36 cellular contexts compared by ENCODE assay signal in the genomic region with DNA sequence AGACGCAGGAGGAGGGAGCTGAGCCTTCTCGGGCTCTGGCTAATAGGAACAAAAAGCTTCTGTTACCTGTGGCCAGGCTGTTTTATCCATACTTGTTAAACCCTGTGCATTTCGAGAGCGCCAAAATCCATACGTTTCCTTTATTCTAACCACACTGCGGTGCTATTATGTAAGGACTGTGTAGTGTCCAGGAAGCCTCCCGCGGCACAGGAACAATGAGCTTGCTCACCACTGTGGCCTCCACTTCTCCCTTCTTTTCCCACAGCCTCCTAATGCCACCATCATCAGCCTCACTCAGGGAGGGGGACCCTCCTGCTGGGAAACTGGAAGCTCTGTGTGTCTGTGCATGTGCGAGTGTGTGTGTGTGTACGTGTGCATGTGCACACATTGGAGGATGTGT.
"Had no signal": no experiment of that assay in that cellular context is flagged by ENCODE, and none has a peak within 500 bp of the region (broad histone marks: within the 10 kb centered on the region; RNA-seq: fewer than 3 reads in every experiment).

No MANE protein-coding gene starts in this region.

- H3K9me3 ChIP-seq: adrenal gland, Peyer's patch had no signal

- DNase-seq: activated CD4-positive, alpha-beta T cell treated with anti-CD3 and anti-CD28 coated beads for 36 hours; activated CD4-positive, alpha-beta T cell treated with anti-CD3 and anti-CD28 coated beads, Interleukin-2, amount 10 ng/mL, durations not matched to agents 7 days and 5 days; activated CD4-positive, alpha-beta T cell treated with anti-CD3 and anti-CD28 coated beads, Interleukin-2, amount 50 U/mL, for 48 hours; activated CD8-positive, alpha-beta T cell treated with anti-CD3 and anti-CD28 coated beads, Interleukin-2, amount 10 ng/mL, durations not matched to agents 7 days and 5 days; activated gamma-delta T cell; activated naive CD4-positive, alpha-beta T cell treated with Interleukin-2 at 50 U/mL for 16 hours; activated T-cell treated with anti-CD3 and anti-CD28 coated beads, Interleukin-2, amount 50 U/mL, for 24 hours; adrenal gland; anterior cingulate cortex; caudate nucleus; cerebellar nuclear complex; KG1; MM.1S; NCI-H1092 treated with DMSO at 0.1 percent for 48 hours; NCI-H146; NCI-H187; NCI-H2029 treated with DMSO at 0.1 percent for 48 hours; NCI-H2107; NCI-H2171; NCI-H510A; NCI-H526; NCI-H748 treated with DMSO at 0.1 percent for 48 hours; NK-92 treated with Interleukin-12 subunit alpha and Interleukin-12 subunit beta, amount 100 ng/mL, for 24 hours; PC-3; Peyer's patch; RPMI8226; SIG-M5; SW 1271; T-helper 1 cell; T-helper 2 cell; T-helper 9 cell had no signal

- H3K27ac ChIP-seq: adrenal gland, Peyer's patch had no signal

- H3K4me1 Mint-ChIP-seq: activated CD4-positive, alpha-beta T cell treated with anti-CD3 and anti-CD28 coated beads for 36 hours; activated CD4-positive, alpha-beta T cell treated with anti-CD3 and anti-CD28 coated beads, Interleukin-2, amount 10 ng/mL, durations not matched to agents 7 days and 5 days; activated naive CD4-positive, alpha-beta T cell treated with anti-CD3 and anti-CD28 coated beads, Interleukin-2, amount 50 U/mL, for 24 hours had no signal

- H3K9me3 Mint-ChIP-seq: activated CD4-positive, alpha-beta T cell treated with anti-CD3 and anti-CD28 coated beads, Interleukin-2, amount 10 ng/mL, durations not matched to agents 7 days and 5 days; activated naive CD4-positive, alpha-beta T cell treated with anti-CD3 and anti-CD28 coated beads, Interleukin-2, amount 50 U/mL, for 24 hours; activated T-cell treated with anti-CD3 and anti-CD28 coated beads, Interleukin-2, amount 50 U/mL, for 24 hours; activated T-helper 2 cell treated with anti-CD3 and anti-CD28 coated beads, Interferon-gamma antibody, Interleukin-2, Interleukin-4, amounts not matched to agents 10 μg/mL and 5 μg/mL and 100 μg/mL, durations not matched to agents 14 hours and 24 hours and 36 hours; WTC11 had no signal

- H3K27me3 ChIP-seq: adrenal gland, Peyer's patch had no signal

- ATAC-seq: activated CD4-positive, alpha-beta T cell treated with anti-CD3 and anti-CD28 coated beads for 36 hours; activated CD4-positive, CD25-positive, alpha-beta regulatory T cell treated with anti-CD3 and anti-CD28 coated beads, Interleukin-2, amount 50 U/mL, for 24 hours; activated CD8-positive, alpha-beta T cell treated with anti-CD3 and anti-CD28 coated beads, Interleukin-2, amount 10 ng/mL, durations not matched to agents 7 days and 5 days; PC-3; WTC11 had no signal

- H3K36me3 Mint-ChIP-seq: activated naive CD4-positive, alpha-beta T cell treated with anti-CD3 and anti-CD28 coated beads, Interleukin-2, amount 50 U/mL, for 24 hours; WTC11 had no signal

- H3K4me1 ChIP-seq: adrenal gland, Peyer's patch had no signal

- H3K27ac Mint-ChIP-seq: activated CD4-positive, alpha-beta T cell treated with anti-CD3 and anti-CD28 coated beads for 36 hours; activated CD4-positive, alpha-beta T cell treated with anti-CD3 and anti-CD28 coated beads, Interleukin-2, amount 10 ng/mL, durations not matched to agents 7 days and 5 days; activated CD8-positive, alpha-beta T cell treated with anti-CD3 and anti-CD28 coated beads, Interleukin-2, amount 10 ng/mL, durations not matched to agents 7 days and 5 days; activated naive CD4-positive, alpha-beta T cell treated with anti-CD3 and anti-CD28 coated beads, Interleukin-2, amount 50 U/mL, for 24 hours; activated T-cell treated with anti-CD3 and anti-CD28 coated beads, Interleukin-2, amount 50 U/mL, for 24 hours; activated T-helper 2 cell treated with anti-CD3 and anti-CD28 coated beads, Interferon-gamma antibody, Interleukin-2, Interleukin-4, amounts not matched to agents 10 μg/mL and 5 μg/mL and 100 μg/mL, durations not matched to agents 14 hours and 24 hours and 36 hours; WTC11 had no signal

- H3K4me3 Mint-ChIP-seq: activated CD4-positive, alpha-beta T cell treated with anti-CD3 and anti-CD28 coated beads for 36 hours; activated CD4-positive, alpha-beta T cell treated with anti-CD3 and anti-CD28 coated beads, Interleukin-2, amount 10 ng/mL, durations not matched to agents 7 days and 5 days; activated CD8-positive, alpha-beta T cell treated with anti-CD3 and anti-CD28 coated beads, Interleukin-2, amount 10 ng/mL, durations not matched to agents 7 days and 5 days; activated naive CD4-positive, alpha-beta T cell treated with anti-CD3 and anti-CD28 coated beads, Interleukin-2, amount 50 U/mL, for 24 hours; activated T-cell treated with anti-CD3 and anti-CD28 coated beads, Interleukin-2, amount 50 U/mL, for 24 hours; brain; WTC11 had no signal

- H3K4me3 ChIP-seq: adrenal gland, Peyer's patch had no signal
